Comparison of ENCODE assay signal across 27 cellular contexts in the genomic region with DNA sequence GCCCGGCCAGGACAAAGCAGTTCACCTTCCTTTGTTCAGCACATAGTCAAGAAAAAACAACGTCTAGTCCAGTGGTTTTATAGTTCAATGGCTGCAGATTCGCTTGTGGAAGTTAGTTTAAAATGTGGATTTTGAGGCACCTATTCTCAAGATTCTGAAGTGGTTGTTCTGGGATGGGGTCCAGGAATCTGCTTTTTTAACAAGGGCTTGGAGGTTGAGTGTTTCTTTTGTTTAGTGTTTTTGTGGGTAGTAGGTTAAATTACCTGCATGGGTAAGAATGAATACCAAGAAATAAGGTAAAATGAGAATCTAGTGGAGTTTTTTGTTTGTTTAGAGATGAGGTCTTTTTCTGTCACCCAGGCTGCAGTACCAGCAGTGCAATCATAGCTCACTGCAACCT. TPM values are rescaled to one million over a fixed set of nuclear protein-coding genes. Genes with fewer than 3 reads are reported as not detected.
"Had no signal": no experiment of that assay in that cellular context is flagged by ENCODE, and none has a peak within 500 bp of the region (broad histone marks: within the 10 kb centered on the region; RNA-seq: fewer than 3 reads in every experiment).

No MANE protein-coding gene starts in this region.

- H3K4me1 Mint-ChIP-seq: activated naive CD4-positive, alpha-beta T cell treated with anti-CD3 and anti-CD28 coated beads, Interleukin-2, amount 10 ng/mL, durations not matched to agents 7 days and 5 days; memory B cell; stimulated activated naive B cell treated with anti-CD40 and anti-IgM and Interleukin-4, amounts not matched to agents 10 μg/mL and 1 μg/mL and 100 μg/mL, for 72 hours had no signal

- H3K36me3 ChIP-seq: brain microvascular endothelial cell, heart right ventricle, pancreas, right lobe of liver, vagina had no signal

- H3K27me3 Mint-ChIP-seq: type B pancreatic cell had no signal

- H3K36me3 Mint-ChIP-seq: activated naive CD4-positive, alpha-beta T cell treated with anti-CD3 and anti-CD28 coated beads, Interleukin-2, amount 10 ng/mL, durations not matched to agents 7 days and 5 days; memory B cell; natural killer cell treated with Interleukin-12 subunit alpha and Interleukin-12 subunit beta and Interleukin-15 and Interleukin-18, amount 100 ng/mL, for 72 hours; stimulated activated naive B cell treated with anti-CD40 and anti-IgM and Interleukin-4, amounts not matched to agents 10 μg/mL and 1 μg/mL and 100 μg/mL, for 72 hours; type B pancreatic cell; WTC11 had no signal

- H3K4me3 ChIP-seq: heart right ventricle, pancreas, psoas muscle, right lobe of liver, vagina had no signal

- H3K27ac ChIP-seq: brain microvascular endothelial cell, heart right ventricle, pancreas, psoas muscle, vagina had no signal

- H3K4me1 ChIP-seq: pancreas, vagina had no signal

- H3K27ac Mint-ChIP-seq: activated naive CD4-positive, alpha-beta T cell treated with anti-CD3 and anti-CD28 coated beads, Interleukin-2, amount 10 ng/mL, durations not matched to agents 7 days and 5 days; memory B cell; natural killer cell treated with Interleukin-12 subunit alpha and Interleukin-12 subunit beta and Interleukin-15 and Interleukin-18, amount 100 ng/mL, for 72 hours; stimulated activated naive B cell treated with anti-CD40 and anti-IgM and Interleukin-4, amounts not matched to agents 10 μg/mL and 1 μg/mL and 100 μg/mL, for 72 hours; type B pancreatic cell; WTC11 had no signal

- H3K9me3 ChIP-seq: heart right ventricle, pancreas, psoas muscle, right lobe of liver, vagina had no signal

- H3K27me3 ChIP-seq: brain microvascular endothelial cell, heart right ventricle, pancreas, right lobe of liver, vagina had no signal

- H3K4me3 Mint-ChIP-seq: activated naive CD4-positive, alpha-beta T cell treated with anti-CD3 and anti-CD28 coated beads, Interleukin-2, amount 10 ng/mL, durations not matched to agents 7 days and 5 days; activated T-cell treated with anti-CD3 and anti-CD28 coated beads, Interleukin-2, amount 50 U/mL, for 4 hours; memory B cell; natural killer cell treated with Interleukin-12 subunit alpha and Interleukin-12 subunit beta and Interleukin-15 and Interleukin-18, amount 100 ng/mL, for 72 hours; stimulated activated naive B cell treated with anti-CD40 and anti-IgM and Interleukin-4, amounts not matched to agents 10 μg/mL and 1 μg/mL and 100 μg/mL, for 72 hours; type B pancreatic cell; WTC11 had no signal

- H3K9me3 Mint-ChIP-seq: activated naive CD4-positive, alpha-beta T cell treated with anti-CD3 and anti-CD28 coated beads, Interleukin-2, amount 10 ng/mL, durations not matched to agents 7 days and 5 days; activated T-cell treated with anti-CD3 and anti-CD28 coated beads, Interleukin-2, amount 50 U/mL, for 4 hours; memory B cell; natural killer cell treated with Interleukin-12 subunit alpha and Interleukin-12 subunit beta and Interleukin-15 and Interleukin-18, amount 100 ng/mL, for 72 hours; stimulated activated naive B cell treated with anti-CD40 and anti-IgM and Interleukin-4, amounts not matched to agents 10 μg/mL and 1 μg/mL and 100 μg/mL, for 72 hours; type B pancreatic cell; WTC11 had no signal

- DNase-seq: activated CD4-positive, alpha-beta T cell treated with anti-CD3 and anti-CD28 coated beads, Interleukin-2, amount 50 U/mL, for 4 hours; activated CD8-positive, alpha-beta memory T cell treated with anti-CD3 and anti-CD28 coated beads for 24 hours; activated CD8-positive, alpha-beta memory T cell treated with anti-CD3 and anti-CD28 coated beads, Interleukin-2, amount 50 U/mL, for 4 hours; activated naive CD4-positive, alpha-beta T cell treated with anti-CD3 and anti-CD28 coated beads, Interleukin-2, amount 10 ng/mL, durations not matched to agents 7 days and 5 days; activated T-cell treated with anti-CD3 and anti-CD28 coated beads, Interleukin-2, amount 50 U/mL, for 4 hours; aorta; brain microvascular endothelial cell; central memory CD4-positive, alpha-beta T cell; dermis blood vessel endothelial cell; effector CD8-positive, alpha-beta T cell; erythroblast; foreskin fibroblast; heart right ventricle; left colon; pancreas; psoas muscle; right lobe of liver; small intestine; stimulated activated CD4-positive, alpha-beta T cell treated with anti-CD3 and anti-CD28 coated beads, Interleukin-15, amount 100 ng/mL, for 24 hours; stimulated activated naive B cell treated with anti-CD40 and anti-IgM and Interleukin-4, amounts not matched to agents 10 μg/mL and 1 μg/mL and 100 μg/mL, for 72 hours had no signal

RNA-seq across cellular contexts. Expression of a gene that starts 31.5 kb away (rescaled TPM):
- total RNA-seq: dermis blood vessel endothelial cell; fibroblast of lung; natural killer cell treated with Interleukin-12 subunit alpha and Interleukin-12 subunit beta and Interleukin-15 and Interleukin-18, amount 100 ng/mL, for 72 hours; WTC11 had no signal
- polyA plus RNA-seq: keratinocyte had no signal
